Comparison of ENCODE assay signal across 1 cellular context in genomic region chr11:18243783-18244362, GRCh38.
A peak's percentile ranks its signal among the peaks of the same experiment; 100 is the strongest.
TF ChIP-seq lines count a peak whose summit lies in the region.

No MANE protein-coding gene starts in this region.

TF ChIP-seq in GM12878, 131 proteins besides CTCF, POLR2A, EP300 and RAD21 (continued from another document):
- TF ChIP-seq CEBPZ (IDR thresholded peaks at IDR 0.05; ENCODE audit: low read depth, low read length) (no peak), SMARCA5 (IDR thresholded peaks at IDR 0.05) (0 out of 2 replicates have a peak, but pooled peaks have one; percentile 50), ETV6 (conservative IDR thresholded peaks at IDR 0.05 in 1 of 2, IDR thresholded peaks at IDR 0.05 in 1 of 2; ENCODE audit: borderline replicate concordance in 1 of 2, low read depth in 1 of 2) (peak in 1 of 2 experiments; percentile 58; a peak in 2 of 4 replicates), YY1 (IDR thresholded peaks at IDR 0.05; ENCODE audit: low read depth, low read length) (peak; percentile 85), RB1 (IDR thresholded peaks at IDR 0.05; ENCODE audit: borderline replicate concordance) (0 out of 2 replicates have a peak, but pooled peaks have one; percentile 19), BHLHE40 (IDR thresholded peaks at IDR 0.05; ENCODE audit: borderline replicate concordance in 1 of 2, low read depth in 2 of 2, low read length in 1 of 2) (peak in 1 of 2 experiments; percentile 38; a peak in 1 of 4 replicates), USF2 (IDR thresholded peaks at IDR 0.05; ENCODE audit: borderline replicate concordance, low read depth, low read length) (no peak), HCFC1 (IDR thresholded peaks at IDR 0.05; ENCODE audit: low read length) (no peak), TBL1XR1 (IDR thresholded peaks at IDR 0.05; ENCODE audit: low read depth, low read length) (peak; percentile 65; the same call in 1 of the 2 replicates), POLR2AphosphoS2 (IDR thresholded peaks at IDR 0.05; ENCODE audit: low read depth, low read length) (no peak)
